ENCODE assay signal across 10 cellular contexts in the genomic region with DNA sequence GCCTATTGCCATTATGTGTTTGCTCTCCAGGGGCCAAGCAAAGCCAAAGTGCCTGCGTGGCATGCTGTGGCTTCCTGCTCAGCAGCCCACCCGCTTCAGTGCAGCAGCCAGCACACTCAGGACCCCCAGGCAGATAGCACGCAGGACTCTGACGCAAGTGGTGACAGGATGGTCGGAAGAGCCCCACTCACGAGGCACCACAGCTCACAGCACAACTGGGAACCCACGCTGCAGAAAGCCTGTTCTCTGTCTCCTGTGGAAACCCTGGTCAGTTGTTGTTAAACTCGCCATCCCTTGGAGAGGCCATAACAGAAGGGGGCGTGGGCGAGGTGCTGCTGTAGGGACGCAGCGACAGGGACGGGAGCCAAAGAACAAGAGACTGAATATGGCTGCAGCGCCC.
A peak's percentile ranks its signal among the peaks of the same experiment; 100 is the strongest.
DNase-seq lines count a peak whose midpoint lies in the region; ATAC-seq and TF ChIP-seq lines count a peak whose summit lies in the region.
"Had no signal": no experiment of that assay in that cellular context is flagged by ENCODE, and none has a peak within 500 bp of the region (broad histone marks: within the 10 kb centered on the region; RNA-seq: fewer than 3 reads in every experiment).

No MANE protein-coding gene starts in this region.

- H3K27ac Mint-ChIP-seq in T-helper 17 cell: peak overlapping the region; percentile 78
- H3K27ac Mint-ChIP-seq in type B pancreatic cell: no peak overlapping the region

- no peak for DNase-seq in left ventricle myocardium inferior
- no peak for DNase-seq in Right ventricle myocardium inferior (ENCODE audit: missing footprints)
- no peak for DNase-seq in T-helper 17 cell
- peak; percentile 6 to 23 for DNase-seq in left colon
- DNase-seq in type B pancreatic cell (ENCODE audit: extremely low spot score, unreplicated experiment): peak; percentile 37
- no peak for DNase-seq in NCI-H187 treated with DMSO at 0.1 percent for 48 hours (lab: John Stamatoyannopoulos, UW)
- no peak for DNase-seq in vagina (ENCODE audit: extremely low spot score in 2 of 2)
- DNase-seq: activated CD4-positive, alpha-beta T cell treated with anti-CD3 and anti-CD28 coated beads for 36 hours; amniotic stem cell had no signal

- H3K4me1 ChIP-seq in left ventricle myocardium inferior (peaks cover 64% of the 10 kb centered on the region), vagina (peaks cover 47% of the 10 kb centered on the region)

- intact Hi-C loops in left ventricle myocardium inferior (cut with micrococcal nuclease) (loop anchor here (10.0 kb wide), 1 partner anchor 70 kb away; no protein-coding TSS in a partner anchor), Right ventricle myocardium inferior (cut with DNase I) (no loop called here), left colon (cut with DNase I, micrococcal nuclease) (no loop called here), vagina (cut with DNase I) (no loop called here)

- H3K27ac ChIP-seq in left ventricle myocardium inferior (replicated peaks) (peak overlapping the region; percentile 95), vagina (no peak overlapping the region)

- H3K9me3 ChIP-seq in left ventricle myocardium inferior (replicated peaks) (no peaks in the 10 kb centered on the region), T-helper 17 cell (ENCODE audit: control insufficient read depth, low read length, poor library complexity, severe bottlenecking) (no peaks in the 10 kb centered on the region), vagina (no peaks in the 10 kb centered on the region)

- H3K36me3 Mint-ChIP-seq in T-helper 17 cell (ENCODE audit: low read depth): peaks cover 4% of the 10 kb centered on the region
- H3K36me3 Mint-ChIP-seq in type B pancreatic cell: peaks cover 19% of the 10 kb centered on the region

- H3K4me1 Mint-ChIP-seq in T-helper 17 cell: peaks cover 51% of the 10 kb centered on the region
- peaks cover 47% of the 10 kb centered on the region for H3K4me1 Mint-ChIP-seq in type B pancreatic cell (ENCODE audit: unreplicated experiment)

- no peak overlapping the region for H3K4me3 Mint-ChIP-seq in T-helper 17 cell
- H3K4me3 Mint-ChIP-seq in type B pancreatic cell: no peak overlapping the region
- H3K4me3 Mint-ChIP-seq: activated CD4-positive, alpha-beta T cell treated with anti-CD3 and anti-CD28 coated beads for 36 hours had no signal

- H3K4me3 ChIP-seq in left ventricle myocardium inferior (no peak overlapping the region), vagina (no peak overlapping the region)

- H3K27me3 ChIP-seq in left ventricle myocardium inferior (ENCODE audit: low read depth) (no peaks in the 10 kb centered on the region), vagina (no peaks in the 10 kb centered on the region)

- H3K27me3 Mint-ChIP-seq in T-helper 17 cell: no peaks in the 10 kb centered on the region
- no peaks in the 10 kb centered on the region for H3K27me3 Mint-ChIP-seq in type B pancreatic cell

- ATAC-seq in Right ventricle myocardium inferior: no peak
- no peak for ATAC-seq in T-helper 17 cell
- no peak for ATAC-seq in left colon
- no peak for ATAC-seq in GM19035 (IDR thresholded peaks at IDR 0.05; ENCODE audit: unreplicated experiment)
- ATAC-seq: activated CD4-positive, alpha-beta T cell treated with anti-CD3 and anti-CD28 coated beads for 36 hours had no signal

- TF ChIP-seq CTCF in left ventricle myocardium inferior (IDR thresholded peaks at IDR 0.05; ENCODE audit: borderline replicate concordance) (no peak), type B pancreatic cell (conservative IDR thresholded peaks at IDR 0.05) (no peak), vagina (IDR thresholded peaks at IDR 0.05) (no peak)

- H3K36me3 ChIP-seq in left ventricle myocardium inferior (no peaks in the 10 kb centered on the region), vagina (no peaks in the 10 kb centered on the region)

- H3K9me3 Mint-ChIP-seq in type B pancreatic cell: no peaks in the 10 kb centered on the region

- no peak for TF ChIP-seq POLR2A in vagina (IDR thresholded peaks at IDR 0.05)

Comparison
In these comparisons a context has a peak if more than half of its experiments do, and no peak if none do; other contexts are left out.
1. DNase-seq: peak in left colon (2 of 2) and type B pancreatic cell (single experiment); none in left ventricle myocardium inferior (single experiment), Right ventricle myocardium inferior (single experiment), T-helper 17 cell (0 of 3), NCI-H187 treated with DMSO at 0.1 percent for 48 hours (single experiment) and vagina (0 of 2).